8 cellular contexts compared by ENCODE assay signal in genomic region chr2:177263451-177264208, GRCh38. TPM values are rescaled to one million over a fixed set of nuclear protein-coding genes. Genes with fewer than 3 reads are reported as not detected.
DNase-seq lines count a peak whose midpoint lies in the region; ATAC-seq and TF ChIP-seq lines count a peak whose summit lies in the region.

No MANE protein-coding gene starts in this region.

- no peaks in the 10 kb centered on the region for H3K27me3 ChIP-seq in IMR-90 (ENCODE audit: control insufficient read depth, insufficient read depth, low read length)
- H3K27me3 ChIP-seq in OCI-LY3 (ENCODE audit: low read depth, low read length) = no peaks in the 10 kb centered on the region

- H4K8ac ChIP-seq in IMR-90 (ENCODE audit: low read depth in 2 of 2, low read length in 2 of 2) = peak overlapping the region; percentile 39 to 74

- peak overlapping the region; percentile 86 for H3K23ac ChIP-seq in IMR-90 (ENCODE audit: low read depth, low read length)

- H3K9ac ChIP-seq in IMR-90 (ENCODE audit: low read depth, low read length) (peak overlapping the region; percentile 96), OCI-LY3 (ENCODE audit: low read length) (peak overlapping the region; percentile 94)

- H3K4me3 ChIP-seq in IMR-90 (ENCODE audit: insufficient read depth, low read depth, low read length) (peak overlapping the region; percentile 69), OCI-LY3 (ENCODE audit: low read length) (peak overlapping the region; percentile 88)

- H3K56ac ChIP-seq in IMR-90 (ENCODE audit: extremely low read depth, insufficient read depth, low read length) = peak overlapping the region; percentile 94

- TF ChIP-seq CTCF in IMR-90 (conservative IDR thresholded peaks at IDR 0.05; ENCODE audit: low read depth, low read length) = peak; percentile 90
- peak; percentile 74 for TF ChIP-seq CTCF in OCI-LY3 (IDR thresholded peaks at IDR 0.05; ENCODE audit: low read depth, low read length)

- H3K4me2 ChIP-seq in IMR-90 (ENCODE audit: low read depth, low read length) (no peak overlapping the region; the same call in 1 of the 2 replicates), OCI-LY3 (ENCODE audit: low read length) (peak overlapping the region; percentile 89)

- H2AFZ ChIP-seq in IMR-90 (replicated peaks; ENCODE audit: low read length, poor library complexity) (peak overlapping the region; percentile 90), OCI-LY3 (ENCODE audit: low read depth, low read length) (peak overlapping the region; percentile 15; the same call in 1 of the 2 replicates)

- H3K4me1 ChIP-seq in IMR-90 (ENCODE audit: control insufficient read depth, insufficient read depth, low read length) (peaks cover 3% of the 10 kb centered on the region), OCI-LY3 (ENCODE audit: low read length) (peaks cover 24% of the 10 kb centered on the region)

- H2AK5ac ChIP-seq in IMR-90 (ENCODE audit: low read depth, low read length) = peak overlapping the region; percentile 47; the same call in 1 of the 2 replicates

- H3K14ac ChIP-seq in IMR-90 (replicated peaks; ENCODE audit: low read depth, low read length) = peak overlapping the region; percentile 90

- peak overlapping the region; percentile 28; the same call in 1 of the 2 replicates for H4K5ac ChIP-seq in IMR-90 (ENCODE audit: low read depth, low read length)

- peak overlapping the region; percentile 97 for H2AK9ac ChIP-seq in IMR-90 (replicated peaks; ENCODE audit: low read depth, low read length, poor library complexity)

- dilution Hi-C loops in IMR-90 (cut with HindIII; ENCODE audit: low sequenced_read_pairs, unreplicated experiment) = no loop called here

- H3K36me3 ChIP-seq in IMR-90 (ENCODE audit: control insufficient read depth, insufficient read depth, low read length) (peaks cover 4% of the 10 kb centered on the region; the same call in 1 of the 2 replicates), OCI-LY3 (replicated peaks; ENCODE audit: low read depth, low read length) (peaks cover 3% of the 10 kb centered on the region)

- 0% methylated on average over 60 of the region's 81 CpGs; no CpG with 5 or more reads in 1 of the 2 experiments for WGBS in IMR-90 (ENCODE audit: extremely low coverage in 2 of 2, insufficient read length in 1 of 2), 2 experiments

- H3K18ac ChIP-seq in IMR-90 (ENCODE audit: low read depth, low read length) = peak overlapping the region; percentile 48

- peak overlapping the region; percentile 60 for H2BK120ac ChIP-seq in IMR-90 (ENCODE audit: low read depth, low read length)

- 0 out of 3 replicates have a peak overlapping the region, but pooled peaks have one; percentile 40 for H2BK15ac ChIP-seq in IMR-90 (ENCODE audit: low read depth, low read length)

- CTCF ChIA-PET in IMR-90 (lab: Yijun Ruan, JAX) = interaction anchor here (0.6 to 3.2 kb wide), 11 partner anchors 12 to 117 kb away, joined by 3 to 29 read pairs (median 4); no protein-coding TSS in a partner anchor

- peak overlapping the region; percentile 84 for H4K91ac ChIP-seq in IMR-90 (ENCODE audit: insufficient read depth, low read depth, low read length)

- peak overlapping the region; percentile 89 for H3K27ac ChIP-seq in IMR-90 (ENCODE audit: insufficient read depth, low read length)
- H3K27ac ChIP-seq in OCI-LY3 (ENCODE audit: low read length) = peak overlapping the region; percentile 89
- H3K27ac ChIP-seq in epithelial cell of prostate = peak overlapping the region; percentile 98

- H3K9me1 ChIP-seq in IMR-90 (ENCODE audit: insufficient read depth, low read length) = peaks cover 3% of the 10 kb centered on the region

- no TSS peak for BruUV-seq in IMR-90 (replicated peaks; lab: Mats Ljungman, UMichigan)

- ATAC-seq in GM21528 (IDR thresholded peaks at IDR 0.05; ENCODE audit: low FRiP score, unreplicated experiment) (peak; percentile 49), IMR-90 (ENCODE audit: low read depth) (peak; percentile 50)

- H4K20me1 ChIP-seq in IMR-90 (ENCODE audit: insufficient read depth, low read length) (peaks cover 42% of the 10 kb centered on the region), OCI-LY3 (ENCODE audit: insufficient read depth, low read length) (peaks cover 34% of the 10 kb centered on the region)

- H2BK5ac ChIP-seq in IMR-90 (ENCODE audit: low read depth, low read length, poor library complexity, severe bottlenecking) = peak overlapping the region; percentile 97

- POLR2A ChIA-PET in IMR-90 (lab: Charles Lee; ENCODE audit: unreplicated experiment) = interaction anchor here (0.6 to 1.7 kb wide), 5 partner anchors 8 to 99 kb away, joined by 3 to 9 read pairs (median 5); no protein-coding TSS in a partner anchor

- in situ Hi-C loops in IMR-90 (cut with MboI; ENCODE audit: low sequenced_read_pairs) = loop anchor here (5.0 kb wide), 1 partner anchor 69 kb away; no protein-coding TSS in a partner anchor

- no peak overlapping the region for H2BK20ac ChIP-seq in IMR-90 (ENCODE audit: low read depth, low read length)

- H3K9me3 ChIP-seq in IMR-90 (ENCODE audit: control insufficient read depth, insufficient read depth, low read length) (no peaks in the 10 kb centered on the region), OCI-LY3 (ENCODE audit: insufficient read depth, low read length) (no peaks in the 10 kb centered on the region)

- peak; percentile 77 for TF ChIP-seq RAD21 in IMR-90 (IDR thresholded peaks at IDR 0.05; ENCODE audit: low read length)

- DNase-seq in DMS153 treated with DMSO at 0.1 percent for 48 hours (lab: John Stamatoyannopoulos, UW; ENCODE audit: unreplicated experiment) (peak; percentile 92), IMR-90 (peak; percentile 97), activated T-cell treated with anti-CD3 and anti-CD28 coated beads for 4 hours (peak; percentile 88), epithelial cell of prostate (ENCODE audit: low read depth, low spot score) (peak; percentile 92), mucosa of gallbladder (ENCODE audit: low spot score) (peak; percentile 99)
- DNase-seq in stimulated activated CD8-positive, alpha-beta memory T cell treated with anti-CD3 and anti-CD28 coated beads, Interleukin-4, amount 100 ng/mL, for 24 hours (ENCODE audit: low read depth) = peak; percentile 87

- H3K79me2 ChIP-seq in OCI-LY3 (ENCODE audit: low read length) = peaks cover 58% of the 10 kb centered on the region

- intact Hi-C loops in IMR-90 (cut with micrococcal nuclease) = loop anchor here (1.0 to 10.0 kb wide), 8 partner anchors 35 to 495 kb away; no protein-coding TSS in a partner anchor

- H3K79me1 ChIP-seq in IMR-90 (ENCODE audit: low read depth in 1 of 2, low read length in 2 of 2) = peaks cover 0 to 5% of the 10 kb centered on the region in 2 experiments; a peak in 1 of 4 replicates

- peak; percentile 62 for TF ChIP-seq POLR2A in IMR-90 (IDR thresholded peaks at IDR 0.05; ENCODE audit: low read depth, low read length)

- H3K4ac ChIP-seq in IMR-90 (ENCODE audit: low read depth, low read length) = peak overlapping the region; percentile 84

TF ChIP-seq in IMR-90, 13 proteins besides CTCF, POLR2A, EP300 and RAD21:
- TF ChIP-seq SMC3 (IDR thresholded peaks at IDR 0.05; ENCODE audit: low read depth, low read length) (peak; percentile 79), RCOR1 (IDR thresholded peaks at IDR 0.05; ENCODE audit: insufficient replicate concordance, low read length) (no peak), FOS (IDR thresholded peaks at IDR 0.05; ENCODE audit: low read depth, low read length) (0 out of 2 replicates have a peak, but pooled peaks have one; percentile 36), MXI1 (IDR thresholded peaks at IDR 0.05; ENCODE audit: borderline replicate concordance, low read depth, low read length) (peak; percentile 80), NFE2L2 (IDR thresholded peaks at IDR 0.05; ENCODE audit: low read depth, low read length) (peak; percentile 81), BHLHE40 (IDR thresholded peaks at IDR 0.05; ENCODE audit: low read depth, low read length) (peak; percentile 48; the same call in 1 of the 2 replicates), RFX5 (IDR thresholded peaks at IDR 0.05; ENCODE audit: low read depth, low read length) (no peak), CHD1 (IDR thresholded peaks at IDR 0.05; ENCODE audit: low read depth, low read length) (peak; percentile 88; the same call in 1 of the 2 replicates), MAZ (IDR thresholded peaks at IDR 0.05; ENCODE audit: borderline replicate concordance, low read depth, low read length) (peak; percentile 76; the same call in 1 of the 2 replicates), CEBPB (IDR thresholded peaks at IDR 0.05; ENCODE audit: low read depth, low read length) (peak; percentile 100), MAFK (IDR thresholded peaks at IDR 0.05; ENCODE audit: low read depth, low read length) (peak; percentile 16; the same call in 1 of the 2 replicates)
- TF ChIP-seq, protein P1, sequence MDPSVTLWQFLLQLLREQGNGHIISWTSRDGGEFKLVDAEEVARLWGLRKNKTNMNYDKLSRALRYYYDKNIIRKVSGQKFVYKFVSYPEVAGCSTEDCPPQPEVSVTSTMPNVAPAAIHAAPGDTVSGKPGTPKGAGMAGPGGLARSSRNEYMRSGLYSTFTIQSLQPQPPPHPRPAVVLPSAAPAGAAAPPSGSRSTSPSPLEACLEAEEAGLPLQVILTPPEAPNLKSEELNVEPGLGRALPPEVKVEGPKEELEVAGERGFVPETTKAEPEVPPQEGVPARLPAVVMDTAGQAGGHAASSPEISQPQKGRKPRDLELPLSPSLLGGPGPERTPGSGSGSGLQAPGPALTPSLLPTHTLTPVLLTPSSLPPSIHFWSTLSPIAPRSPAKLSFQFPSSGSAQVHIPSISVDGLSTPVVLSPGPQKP (IDR thresholded peaks at IDR 0.05; ENCODE audit: borderline replicate concordance, low read depth, low read length) = no peak
- TF ChIP-seq, protein P2, sequence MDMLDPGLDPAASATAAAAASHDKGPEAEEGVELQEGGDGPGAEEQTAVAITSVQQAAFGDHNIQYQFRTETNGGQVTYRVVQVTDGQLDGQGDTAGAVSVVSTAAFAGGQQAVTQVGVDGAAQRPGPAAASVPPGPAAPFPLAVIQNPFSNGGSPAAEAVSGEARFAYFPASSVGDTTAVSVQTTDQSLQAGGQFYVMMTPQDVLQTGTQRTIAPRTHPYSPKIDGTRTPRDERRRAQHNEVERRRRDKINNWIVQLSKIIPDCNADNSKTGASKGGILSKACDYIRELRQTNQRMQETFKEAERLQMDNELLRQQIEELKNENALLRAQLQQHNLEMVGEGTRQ (IDR thresholded peaks at IDR 0.05; ENCODE audit: low read depth, low read length) = peak; percentile 33; the same call in 1 of the 2 replicates

RNA-seq across cellular contexts. Expression of gene NFE2L2, which starts 0.9 kb away (rescaled TPM):
- total RNA-seq in IMR-90 (2012; rRNA removed) (72.8 and 83.5 TPM in 2 replicates), mucosa of gallbladder (102 TPM)
- polyA plus RNA-seq in IMR-90 (2012; rRNA removed) = 64.7 and 72.7 TPM in 2 replicates
- 24.4 and 31.1 TPM in 2 replicates for polyA plus RNA-seq in IMR-90 (2012; cell fraction: cytosol; rRNA removed)
- polyA plus RNA-seq in IMR-90 (2012; cell fraction: nucleus; rRNA removed; ENCODE audit: low replicate concordance) = 12.9 and 91.4 TPM in 2 replicates

RNA-seq across cellular contexts. Expression of gene HNRNPA3, which starts 51.0 kb away (rescaled TPM):
- total RNA-seq in IMR-90 (2012; rRNA removed) (18.6 and 35.6 TPM in 2 replicates), mucosa of gallbladder (128 TPM)
- 111 and 119 TPM in 2 replicates for polyA plus RNA-seq in IMR-90 (2012; rRNA removed)
- 20.4 and 31.8 TPM in 2 replicates for polyA plus RNA-seq in IMR-90 (2012; cell fraction: cytosol; rRNA removed)
- 9.3 and 76.5 TPM in 2 replicates for polyA plus RNA-seq in IMR-90 (2012; cell fraction: nucleus; rRNA removed; ENCODE audit: low replicate concordance)

Comparison
In these comparisons a context has a peak if more than half of its experiments do, and no peak if none do; other contexts are left out.
1. Peak in every context shown above with its lines: DNase-seq, ATAC-seq, H3K4me3 ChIP-seq and H3K27ac ChIP-seq.